Comparison of ENCODE assay signal across 8 cellular contexts in genomic region chr6:24494726-24495515, GRCh38. TPM values are rescaled to one million over a fixed set of nuclear protein-coding genes. Genes with fewer than 3 reads are reported as not detected.
DNase-seq lines count a peak whose midpoint lies in the region; ATAC-seq and TF ChIP-seq lines count a peak whose summit lies in the region.

ALDH5A1 (plus strand) TSS chr6:24494969; CDS start chr6:24494997, 28 bp downstream.

- intact Hi-C loops in Right ventricle myocardium superior (cut with DNase I) (no loop called here), transverse colon (cut with DNase I; ENCODE audit: low total_unique reads) (no loop called here)

- ATAC-seq in GM21576 (IDR thresholded peaks at IDR 0.05; ENCODE audit: unreplicated experiment) (peak; percentile 64), Right ventricle myocardium superior (ENCODE audit: poor library complexity) (peak; percentile 93)

- H3K27ac ChIP-seq in SK-N-MC: no peak within 1 kb of the TSS
- peak within 1 kb of the TSS; percentile 84 to 88 (median 87) for H3K27ac ChIP-seq in transverse colon

- H3K9me3 ChIP-seq in SK-N-MC (ENCODE audit: low read depth, low read length) (no peaks in the 10 kb centered on the region), transverse colon (no peaks in the 10 kb centered on the region)

- TF ChIP-seq CTCF in transverse colon (IDR thresholded peaks at IDR 0.05): peak in 2 of 5 experiments; percentile 7 to 26

- H3K4me3 ChIP-seq in SK-N-MC (peak within 1 kb of the TSS; percentile 87), transverse colon (peak within 1 kb of the TSS; percentile 55 to 84 (median 70))

- TF ChIP-seq EP300 in transverse colon (IDR thresholded peaks at IDR 0.05; ENCODE audit: low read depth): no peak

- H3K9ac ChIP-seq in SK-N-MC (ENCODE audit: insufficient read length): peak within 1 kb of the TSS; percentile 75

- in situ Hi-C loops in KBM-7 (cut with MboI; ENCODE audit: low pct_unique_long_range_greater_than_20kb, low sequenced_read_pairs) (no loop called here), transverse colon (cut with MboI; ENCODE audit: low pct_ligation_motif_present in 1 of 4, low pct_unique_long_range_greater_than_20kb in 1 of 4, low sequenced_read_pairs in 3 of 4) (no loop called here)

- H3K36me3 ChIP-seq in SK-N-MC (ENCODE audit: insufficient read depth, low read length) (no peaks in the 10 kb centered on the region), transverse colon (no peaks in the 10 kb centered on the region)

- H3K27me3 ChIP-seq in transverse colon: no peaks in the 10 kb centered on the region

- H3K4me1 ChIP-seq in transverse colon: peaks cover 0 to 14% (median 13%) of the 10 kb centered on the region in 4 donors

- whole genome bisulfite sequencing in transverse colon (ENCODE audit: low coverage in 1 of 2), 2 donors: 2% methylated on average over 80 of the region's 94 CpGs; no CpG with 5 or more reads in 1 of the 2 donors

- DNase-seq in Daoy (ENCODE audit: low read depth): peak; percentile 74
- DNase-seq in KBM-7: peak; percentile 89
- no peak for DNase-seq in SK-N-MC (ENCODE audit: low read depth, low spot score)
- peak; percentile 88 for DNase-seq in activated naive CD4-positive, alpha-beta T cell treated with anti-CD3 and anti-CD28 coated beads, Interleukin-2, amount 50 U/mL, for 16 hours
- DNase-seq in Right ventricle myocardium superior: peak; percentile 83
- DNase-seq in pons (ENCODE audit: low spot score): peak; percentile 19
- DNase-seq in transverse colon: peak; percentile 77

- no peak for TF ChIP-seq POLR2A in transverse colon (IDR thresholded peaks at IDR 0.05)

RNA-seq across cellular contexts. Expression of gene ALDH5A1, which starts in this region (rescaled TPM):
- 2.1 and 3.4 TPM in 2 replicates for total RNA-seq in Daoy (2014; rRNA removed; shearing (Covaris generic))
- total RNA-seq in Right ventricle myocardium superior: 23.3 TPM
- total RNA-seq in transverse colon: 10 to 100 TPM in 1 of 4 donors, 1 to 10 TPM in 3; 4.1 to 12.1 (median 7.9) TPM
